In the genomic region with DNA sequence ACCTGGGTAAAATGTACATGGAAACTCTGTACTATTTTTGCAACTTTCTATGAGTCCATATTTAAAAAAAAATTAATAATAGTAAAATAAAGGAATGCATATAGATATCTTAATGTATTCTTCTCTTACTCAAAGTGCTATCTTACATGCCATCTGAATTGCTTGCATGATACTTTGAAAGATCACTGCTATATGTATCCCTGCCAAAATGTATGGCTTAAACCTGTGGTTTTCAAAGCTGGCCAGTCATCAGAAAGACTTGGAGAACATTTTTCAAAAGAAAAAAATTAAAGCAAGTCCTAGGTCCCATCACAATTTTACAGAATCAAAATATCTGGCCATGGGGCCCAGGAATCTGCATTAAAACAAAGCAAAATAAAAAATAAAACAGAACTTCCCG, we compare ENCODE assay signal across 24 cellular contexts.
"Had no signal": no experiment of that assay in that cellular context is flagged by ENCODE, and none has a peak within 500 bp of the region (broad histone marks: within the 10 kb centered on the region; RNA-seq: fewer than 3 reads in every experiment).

No MANE protein-coding gene starts in this region.

- H3K27ac ChIP-seq: adrenal gland, Peyer's patch, RWPE1, VCaP had no signal

- H3K9me3 ChIP-seq: adrenal gland, Peyer's patch had no signal

- ATAC-seq: activated T-cell treated with anti-CD3 and anti-CD28 coated beads, Interleukin-2, amount 50 U/mL, for 4 hours; T-cell had no signal

- DNase-seq: activated CD4-positive, alpha-beta memory T cell treated with anti-CD3 and anti-CD28 coated beads for 36 hours; activated CD4-positive, alpha-beta T cell treated with anti-CD3 and anti-CD28 coated beads, Interleukin-2, amount 10 ng/mL, durations not matched to agents 7 days and 5 days; activated CD4-positive, CD25-positive, alpha-beta regulatory T cell; activated CD8-positive, alpha-beta memory T cell treated with anti-CD3 and anti-CD28 coated beads for 24 hours; activated gamma-delta T cell; activated naive CD4-positive, alpha-beta T cell treated with anti-CD3 and anti-CD28 coated beads, Interleukin-2, amount 10 ng/mL, durations not matched to agents 7 days and 5 days; activated naive CD8-positive, alpha-beta T cell treated with anti-CD3 and anti-CD28 coated beads for 36 hours; activated T-cell treated with anti-CD3 and anti-CD28 coated beads, Interleukin-2, amount 50 U/mL, for 4 hours; adrenal gland; aorta; central memory CD4-positive, alpha-beta T cell; NCI-H1105 treated with DMSO at 0.1 percent for 48 hours; NCI-H1436 treated with DMSO at 0.1 percent for 48 hours; NCI-H187 treated with DMSO at 0.1 percent for 48 hours; NCI-H2081 treated with DMSO at 0.1 percent for 48 hours; NCI-H446; NCI-H524; Peyer's patch; SHP77; T-cell; T-helper 2 cell had no signal

- H3K27me3 ChIP-seq: adrenal gland, Peyer's patch had no signal

- H3K4me3 ChIP-seq: adrenal gland, Peyer's patch had no signal

- FAIRE-seq: bronchial epithelial cell had no signal

- H3K36me3 ChIP-seq: adrenal gland, Peyer's patch had no signal
